ENCODE assay signal across 25 cellular contexts in the genomic region with DNA sequence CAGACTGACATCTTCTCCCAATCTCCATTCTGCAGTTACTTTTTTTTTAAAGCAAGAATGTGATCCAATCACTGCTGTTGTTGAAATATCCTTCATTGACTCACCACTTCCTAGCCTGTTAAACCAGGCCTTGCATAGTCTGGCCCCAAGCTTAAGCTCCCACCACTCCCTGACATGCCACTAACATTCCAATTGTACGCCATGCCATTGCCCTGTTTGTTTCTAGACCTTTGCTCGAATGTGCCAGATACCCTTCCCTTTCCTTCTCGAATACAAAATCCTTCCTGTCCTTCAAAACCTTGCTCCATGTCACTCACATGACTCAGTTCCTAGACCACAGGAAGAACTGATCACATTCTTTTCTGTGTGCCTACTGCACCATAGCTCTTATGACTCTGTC.
"Had no signal": no experiment of that assay in that cellular context is flagged by ENCODE, and none has a peak within 500 bp of the region (broad histone marks: within the 10 kb centered on the region; RNA-seq: fewer than 3 reads in every experiment).

No MANE protein-coding gene starts in this region.

- H3K4me1 ChIP-seq: esophagus squamous epithelium, heart right ventricle, left lung, lower lobe of right lung, right atrium auricular region, spleen, vagina had no signal

- H3K27ac ChIP-seq: brain microvascular endothelial cell, esophagus squamous epithelium, heart right ventricle, left lung, lower lobe of right lung, right atrium auricular region, spleen, thoracic aorta, vagina had no signal

- H3K4me3 ChIP-seq: esophagus squamous epithelium, heart right ventricle, left lung, lower lobe of right lung, mucosa of descending colon, right atrium auricular region, spleen, thoracic aorta, vagina had no signal

- FAIRE-seq: endothelial cell of umbilical vein had no signal

- H3K27me3 ChIP-seq: brain microvascular endothelial cell, esophagus squamous epithelium, left lung, right atrium auricular region, vagina had no signal

- H3K9me3 ChIP-seq: esophagus squamous epithelium, heart right ventricle, left lung, lower lobe of right lung, mucosa of descending colon, right atrium auricular region, spleen, thoracic aorta, vagina had no signal

- H3K36me3 ChIP-seq: brain microvascular endothelial cell, esophagus squamous epithelium, heart right ventricle, left lung, lower lobe of right lung, right atrium auricular region, spleen, thoracic aorta, vagina had no signal

- DNase-seq: activated CD4-positive, alpha-beta T cell treated with anti-CD3 and anti-CD28 coated beads for 1 hour; activated CD4-positive, alpha-beta T cell treated with anti-CD3 and anti-CD28 coated beads, Interleukin-2, amount 10 ng/mL, durations not matched to agents 7 days and 5 days; activated CD8-positive, alpha-beta memory T cell treated with anti-CD3 and anti-CD28 coated beads, Interleukin-2, amount 10 ng/mL, durations not matched to agents 7 days and 5 days; activated CD8-positive, alpha-beta T cell treated with anti-CD3 and anti-CD28 coated beads, Interleukin-2, amount 10 ng/mL, durations not matched to agents 7 days and 5 days; activated naive CD4-positive, alpha-beta T cell; activated T-cell treated with anti-CD3 and anti-CD28 coated beads, Interleukin-2, amount 50 U/mL, for 48 hours; anterior cingulate cortex; brain microvascular endothelial cell; caudate nucleus; cortex of kidney; esophagus squamous epithelium; foreskin melanocyte; heart right ventricle; kidney glomerular epithelial cell; left lung; lower lobe of right lung; mesenchymal stem cell; mucosa of descending colon; spleen; stimulated activated naive CD4-positive, alpha-beta T cell treated with Interleukin-2 at 50 U/mL for 16 hours; T-helper 2 cell had no signal
